8 cellular contexts compared by ENCODE assay signal in the genomic region with DNA sequence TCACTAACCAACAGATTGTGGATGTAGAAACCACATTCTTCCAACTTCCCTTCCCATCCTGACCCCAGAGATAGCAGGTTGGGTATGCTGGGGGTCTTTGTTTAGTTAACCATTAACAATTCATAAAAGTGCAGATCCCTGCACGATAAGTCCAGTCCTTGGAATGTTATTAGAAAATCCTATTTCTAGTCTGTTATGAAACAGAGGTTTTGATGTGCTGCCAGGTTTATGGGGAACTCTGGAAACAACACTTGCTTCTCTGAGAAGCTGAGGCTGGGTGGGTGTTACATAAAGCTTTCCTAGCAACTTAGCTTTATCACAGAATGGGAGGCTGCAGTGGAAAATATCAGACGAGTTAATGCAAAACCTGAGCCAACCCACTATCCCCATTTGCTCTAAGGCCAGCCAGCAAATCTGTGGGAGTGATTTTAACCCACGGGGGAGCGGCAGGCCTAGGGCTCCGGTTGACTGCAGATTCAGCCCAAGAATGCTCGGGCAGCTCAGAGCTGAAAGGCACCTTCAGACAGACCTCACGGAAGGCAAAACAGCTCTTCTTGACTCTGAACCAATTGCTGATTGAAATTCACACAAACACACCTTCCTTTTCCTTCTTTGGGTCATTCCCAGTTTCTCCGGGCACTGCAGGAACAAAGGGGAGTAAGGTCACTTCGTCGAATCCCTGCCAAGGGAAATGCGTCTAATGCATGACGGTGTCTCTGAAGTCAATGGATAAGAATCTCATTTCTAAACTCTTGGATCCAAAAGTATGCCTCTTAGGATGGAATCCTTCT.
DNase-seq lines count a peak whose midpoint lies in the region; ATAC-seq, FAIRE-seq and TF ChIP-seq lines count a peak whose summit lies in the region.

No MANE protein-coding gene starts in this region.

- no peaks in the 10 kb centered on the region for H3K9me3 ChIP-seq in PC-9 (ENCODE audit: insufficient read depth, low read depth)
- no peaks in the 10 kb centered on the region for H3K9me3 ChIP-seq in H1 (ENCODE audit: insufficient read depth in 2 of 2, low read depth in 1 of 2, low read length in 1 of 2)

- peaks cover 56% of the 10 kb centered on the region for H3K4me1 ChIP-seq in PC-9 (replicated peaks; ENCODE audit: insufficient read depth)
- peaks cover 10 to 28% (median 17%) of the 10 kb centered on the region in 4 experiments for H3K4me1 ChIP-seq in H1 (replicated peaks in 1 of 4; ENCODE audit: control insufficient read depth in 3 of 4, insufficient read depth in 4 of 4, low read length in 3 of 4)

- no peaks in the 10 kb centered on the region for H3K9me3 Mint-ChIP-seq in natural killer cell

- no peak overlapping the region for H3K9ac ChIP-seq in H1 (replicated peaks in 1 of 4; ENCODE audit: extremely low read depth in 1 of 4, low read depth in 3 of 4, low read length in 3 of 4)

- no peak overlapping the region for H3K23ac ChIP-seq in H1 (ENCODE audit: insufficient read length)

- H2BK5ac ChIP-seq in H1 (ENCODE audit: low read depth, low read length), result no peak overlapping the region

- H3K4me3 ChIP-seq in PC-9 (no peak overlapping the region), H1 (ENCODE audit: extremely low read depth in 1 of 4, insufficient read depth in 2 of 4, low read depth in 3 of 4, low read length in 4 of 4) (no peak overlapping the region)

- H3K9me2 ChIP-seq in PC-9 (ENCODE audit: insufficient read depth), result no peaks in the 10 kb centered on the region

- H3K56ac ChIP-seq in H1 (replicated peaks; ENCODE audit: insufficient read length, low read depth, low read length), result no peak overlapping the region

- intact Hi-C loops in PC-9 (cut with micrococcal nuclease; ENCODE audit: unreplicated experiment), result no loop called here
- intact Hi-C loops in natural killer cell (cut with micrococcal nuclease), result no loop called here

- H3K27me3 Mint-ChIP-seq in natural killer cell (ENCODE audit: low read depth in 2 of 2), result no peaks in the 10 kb centered on the region

- H2AFZ ChIP-seq in PC-9 (no peak overlapping the region), H1 (ENCODE audit: low read length) (0 out of 2 replicates have a peak overlapping the region, but pooled peaks have one; percentile 14)

- no TSS peak for BruUV-seq in PC-9 (replicated peaks; lab: Mats Ljungman, UMichigan)

- TF ChIP-seq EP300 in H1 (IDR thresholded peaks at IDR 0.05; ENCODE audit: borderline replicate concordance in 1 of 2, low read depth in 2 of 2, low read length in 2 of 2), result no peak

- H3K23me2 ChIP-seq in H1 (ENCODE audit: low read depth, low read length), result no peaks in the 10 kb centered on the region

- H2BK12ac ChIP-seq in H1 (ENCODE audit: low read depth, low read length), result peak overlapping the region; percentile 97

- H2BK15ac ChIP-seq in H1 (ENCODE audit: low read length), result peak overlapping the region; percentile 95; the same call in 1 of the 2 replicates

- H3K4me1 Mint-ChIP-seq in natural killer cell, result peaks cover 24 to 39% of the 10 kb centered on the region in 2 donors

- no peak overlapping the region for H4K91ac ChIP-seq in H1 (replicated peaks; ENCODE audit: insufficient read length, low read length)

- no peak overlapping the region for H2BK120ac ChIP-seq in H1 (replicated peaks; ENCODE audit: low read depth, low read length)

- H2AK5ac ChIP-seq in H1 (ENCODE audit: low read depth, low read length), result no peak overlapping the region

- no peaks in the 10 kb centered on the region for H3K79me1 ChIP-seq in H1 (ENCODE audit: low read depth, low read length)

- no peak for FAIRE-seq in H1 (lab: Jason Lieb, UNC)

- H3K4me2 ChIP-seq in PC-9 (peak overlapping the region; percentile 78), H1 (ENCODE audit: insufficient read depth in 1 of 2, low read depth in 2 of 2, low read length in 2 of 2) (no peak overlapping the region)

- no peak overlapping the region for H4K8ac ChIP-seq in H1 (ENCODE audit: extremely low read depth, insufficient read depth, low read length)

- no peak for TF ChIP-seq RAD21 in H1 (IDR thresholded peaks at IDR 0.05 in 1 of 2, conservative IDR thresholded peaks at IDR 0.05 in 1 of 2; ENCODE audit: low read depth in 2 of 2, low read length in 2 of 2)

- peak overlapping the region; percentile 71; the same call in 1 of the 2 replicates for H3K18ac ChIP-seq in H1 (ENCODE audit: extremely low read depth, low read length)

- CTCF ChIA-PET in PC-9 (lab: Charles Lee), result interaction anchor here (0.6 kb wide), 1 partner anchor 110 kb away, joined by 3 read pairs; no protein-coding TSS in a partner anchor
- CTCF ChIA-PET in H1 (lab: Charles Lee; ENCODE audit: partially characterized antibody), result interaction anchor here (0.7 kb wide), 1 partner anchor 16 kb away, joined by 3 read pairs; no protein-coding TSS in a partner anchor

- H3K14ac ChIP-seq in H1 (ENCODE audit: insufficient read length), result no peak overlapping the region

- no peaks in the 10 kb centered on the region for H3K36me3 Mint-ChIP-seq in natural killer cell

- no peaks in the 10 kb centered on the region for H3K27me3 ChIP-seq in PC-9 (ENCODE audit: insufficient read depth, low read depth)
- no peaks in the 10 kb centered on the region; a peak in 2 of 7 replicates for H3K27me3 ChIP-seq in H1 (replicated peaks in 1 of 4; ENCODE audit: control insufficient read depth in 3 of 4, extremely low read depth in 1 of 4, insufficient read depth in 3 of 4, low read length in 3 of 4)

- peak overlapping the region; percentile 58 for H3K4me3 Mint-ChIP-seq in natural killer cell

- DNase-seq in AG08395 (ENCODE audit: low spot score) (peak; percentile 74), PC-9 (no peak), H1 (ENCODE audit: low read depth in 1 of 2, low spot score in 2 of 2) (no peak), natural killer cell (no peak), NCI-H1436 treated with DMSO at 0.1 percent for 48 hours (lab: John Stamatoyannopoulos, UW) (no peak), GM13976 (ENCODE audit: low spot score) (no peak)

- H4K20me1 ChIP-seq in PC-9 (ENCODE audit: insufficient read depth), result no peaks in the 10 kb centered on the region
- H4K20me1 ChIP-seq in H1 (replicated peaks in 1 of 2; ENCODE audit: control insufficient read depth in 1 of 2, insufficient read depth in 2 of 2, low read length in 2 of 2), result no peaks in the 10 kb centered on the region

- H3K27ac Mint-ChIP-seq in natural killer cell, result peak overlapping the region in 1 of 2 donors; percentile 91

- POLR2A ChIA-PET in PC-9 (lab: Charles Lee; ENCODE audit: unreplicated experiment) (interaction anchor here (0.5 to 1.0 kb wide), 3 partner anchors 110 to 625 kb away, joined by 4 to 5 read pairs (median 4); no protein-coding TSS in a partner anchor), H1 (lab: Charles Lee; ENCODE audit: partially characterized antibody) (interaction anchor here (1.2 kb wide), 1 partner anchor 367 kb away, joined by 3 read pairs; no protein-coding TSS in a partner anchor)

- peaks cover 51% of the 10 kb centered on the region for H3F3A ChIP-seq in PC-9 (ENCODE audit: insufficient read depth, low read depth)

- no peak for TF ChIP-seq POLR2A in H1 (IDR thresholded peaks at IDR 0.05; ENCODE audit: control extremely low read depth in 1 of 2, low read depth in 2 of 2, low read length in 2 of 2)

- H4K5ac ChIP-seq in H1 (ENCODE audit: insufficient read length, low read depth, low read length), result no peak overlapping the region

- TF ChIP-seq CTCF in PC-9 (conservative IDR thresholded peaks at IDR 0.05) (no peak), H1 (IDR thresholded peaks at IDR 0.05; ENCODE audit: control extremely low read depth in 1 of 3, insufficient read depth in 1 of 3, low read depth in 1 of 3, low read length in 3 of 3) (no peak), natural killer cell (IDR thresholded peaks at IDR 0.05) (no peak), GM13976 (IDR thresholded peaks at IDR 0.05; ENCODE audit: borderline replicate concordance, control extremely low read depth, extremely low read depth, insufficient read depth, missing control alignments) (no peak)

- H3K4ac ChIP-seq in H1 (replicated peaks; ENCODE audit: insufficient read length, low read depth, low read length), result no peak overlapping the region

- 0 out of 2 replicates have a peak overlapping the region, but pooled peaks have one; percentile 64 for H2BK20ac ChIP-seq in H1 (ENCODE audit: low read length)

- WGBS in H1 (ENCODE audit: extremely low coverage in 1 of 2, insufficient coverage in 1 of 2, insufficient read length in 1 of 2, insufficient replicate concordance in 2 of 2, low coverage in 1 of 2, low lambda C conversion rate in 2 of 2, missing lambda C conversion rate in 1 of 2), 2 experiments, result 83% methylated on average over 12 of the region's 12 CpGs; no CpG with 5 or more reads in 1 of the 2 experiments

- ATAC-seq in natural killer cell, result no peak
- no peak for ATAC-seq in GM18502 (IDR thresholded peaks at IDR 0.05; ENCODE audit: poor library complexity, unreplicated experiment)
- ATAC-seq in HG02759 (IDR thresholded peaks at IDR 0.05; ENCODE audit: unreplicated experiment), result no peak

- in situ Hi-C loops in GM13976 (cut with MboI; ENCODE audit: low sequenced_read_pairs, unreplicated experiment), result no loop called here

- H3K27ac ChIP-seq in PC-9 (peak overlapping the region; percentile 97), H1 (ENCODE audit: low read depth, low read length) (no peak overlapping the region)

- H3K36me3 ChIP-seq in PC-9 (ENCODE audit: low read depth), result no peaks in the 10 kb centered on the region
- H3K36me3 ChIP-seq in H1 (ENCODE audit: control insufficient read depth in 2 of 4, insufficient read depth in 4 of 4, low read length in 3 of 4), result no peaks in the 10 kb centered on the region

- H3K79me2 ChIP-seq in PC-9 (ENCODE audit: low read depth) (peaks cover 15% of the 10 kb centered on the region; the same call in 1 of the 2 replicates), H1 (ENCODE audit: control insufficient read depth in 1 of 2, insufficient read depth in 2 of 2, low read length in 2 of 2) (no peaks in the 10 kb centered on the region)

TF ChIP-seq in H1, 55 proteins besides CTCF, POLR2A, EP300 and RAD21:
- TF ChIP-seq TEAD4 (IDR thresholded peaks at IDR 0.05; ENCODE audit: low read depth, low read length) (no peak), EGR1 (IDR thresholded peaks at IDR 0.05; ENCODE audit: borderline replicate concordance, low read depth, low read length) (no peak), HDAC2 (IDR thresholded peaks at IDR 0.05; ENCODE audit: borderline replicate concordance in 1 of 2, low read depth in 2 of 2, low read length in 2 of 2) (no peak), FOSL1 (IDR thresholded peaks at IDR 0.05; ENCODE audit: insufficient read depth, low read depth, low read length) (no peak), MAFK (IDR thresholded peaks at IDR 0.05; ENCODE audit: low read depth, low read length) (no peak), TCF12 (IDR thresholded peaks at IDR 0.05; ENCODE audit: low read depth, low read length) (no peak), GTF2F1 (IDR thresholded peaks at IDR 0.05; ENCODE audit: borderline replicate concordance, low read depth, low read length) (no peak), BCL11A (IDR thresholded peaks at IDR 0.05; ENCODE audit: low read depth in 2 of 2, low read length in 2 of 2) (no peak)
- TF ChIP-seq, protein P1, sequence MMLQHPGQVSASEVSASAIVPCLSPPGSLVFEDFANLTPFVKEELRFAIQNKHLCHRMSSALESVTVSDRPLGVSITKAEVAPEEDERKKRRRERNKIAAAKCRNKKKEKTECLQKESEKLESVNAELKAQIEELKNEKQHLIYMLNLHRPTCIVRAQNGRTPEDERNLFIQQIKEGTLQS (IDR thresholded peaks at IDR 0.05; ENCODE audit: insufficient read depth, low read depth, low read length), result no peak
TF ChIP-seq in H1: peak in this region for 0.
